28 cellular contexts compared by ENCODE assay signal in the genomic region with DNA sequence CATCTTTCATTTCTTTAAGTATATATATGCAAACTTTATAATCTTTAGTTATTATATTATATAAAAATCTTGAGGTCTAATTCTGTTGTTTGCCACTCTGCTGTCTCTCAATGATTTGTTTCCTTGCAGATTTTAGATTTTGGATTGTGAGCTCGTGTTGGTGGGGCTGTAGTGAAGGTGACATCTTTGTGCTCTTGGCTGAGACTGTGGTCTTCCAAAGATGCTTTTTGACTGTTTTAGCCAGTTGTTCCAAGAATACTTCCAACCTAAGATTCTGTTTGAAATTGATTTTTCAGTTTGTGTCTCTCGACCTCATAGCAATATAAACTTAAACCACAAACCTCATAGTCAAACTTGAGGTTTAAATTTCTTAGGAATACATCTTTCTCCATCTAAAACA.
"Had no signal": no experiment of that assay in that cellular context is flagged by ENCODE, and none has a peak within 500 bp of the region (broad histone marks: within the 10 kb centered on the region; RNA-seq: fewer than 3 reads in every experiment).

No MANE protein-coding gene starts in this region.

- H3K36me3 Mint-ChIP-seq: stimulated activated effector memory CD8-positive, alpha-beta T cell treated with anti-CD3 and anti-CD28 coated beads, Interleukin-12 subunit alpha, Interleukin-12 subunit beta, amount 100 ng/mL, for 72 hours; type B pancreatic cell had no signal

- H3K27me3 Mint-ChIP-seq: stimulated activated memory B cell treated with anti-CD40 and anti-IgM and Interleukin-4, amounts not matched to agents 10 μg/mL and 1 μg/mL and 100 μg/mL, for 72 hours; stimulated activated naive B cell treated with anti-CD40 and anti-IgM and Interleukin-4, amounts not matched to agents 10 μg/mL and 1 μg/mL and 100 μg/mL, for 72 hours; stimulated activated naive CD8-positive, alpha-beta T cell treated with anti-CD3 and anti-CD28 coated beads, Interleukin-15, amount 100 ng/mL, for 72 hours; stimulated activated naive CD8-positive, alpha-beta T cell treated with anti-CD3 and anti-CD28 coated beads, Interleukin-15, Interleukin-2, amounts not matched to agents 100 ng/mL and 50 ng/mL, for 24 hours; type B pancreatic cell had no signal

- H3K27ac ChIP-seq: stomach, suprapubic skin, testis, thoracic aorta, thyroid gland, tibial artery, tibial nerve, transverse colon, upper lobe of left lung, upper lobe of right lung, uterus, vagina had no signal

- H3K27me3 ChIP-seq: stomach, suprapubic skin, testis, thyroid gland, tibial artery, tibial nerve, transverse colon, upper lobe of left lung, upper lobe of right lung, uterus, vagina had no signal

- ATAC-seq: stimulated activated effector memory CD8-positive, alpha-beta T cell treated with anti-CD3 and anti-CD28 coated beads, Interleukin-12 subunit alpha, Interleukin-12 subunit beta, amount 100 ng/mL, for 72 hours; stimulated activated memory B cell treated with anti-CD40 and anti-IgM and Interleukin-4, amounts not matched to agents 10 μg/mL and 1 μg/mL and 100 μg/mL, for 72 hours; stimulated activated naive B cell treated with anti-CD40 and anti-IgM and Interleukin-4, amounts not matched to agents 10 μg/mL and 1 μg/mL and 100 μg/mL, for 72 hours; stimulated activated naive CD8-positive, alpha-beta T cell treated with anti-CD3 and anti-CD28 coated beads, Interleukin-15, amount 100 ng/mL, for 72 hours; stimulated activated naive CD8-positive, alpha-beta T cell treated with anti-CD3 and anti-CD28 coated beads, Interleukin-15, Interleukin-2, amounts not matched to agents 100 U/mL and 50 U/mL, for 24 hours; upper lobe of right lung had no signal

- H3K4me3 ChIP-seq: stomach, suprapubic skin, testis, thoracic aorta, thyroid gland, tibial artery, tibial nerve, transverse colon, upper lobe of left lung, upper lobe of right lung, uterus, vagina had no signal

- H3K9me3 ChIP-seq: stomach, suprapubic skin, testis, thoracic aorta, thyroid gland, tibial artery, tibial nerve, transverse colon, upper lobe of left lung, upper lobe of right lung, uterus, vagina had no signal

- H3K4me1 Mint-ChIP-seq: stimulated activated effector memory CD8-positive, alpha-beta T cell treated with anti-CD3 and anti-CD28 coated beads, Interleukin-12 subunit alpha, Interleukin-12 subunit beta, amount 100 ng/mL, for 72 hours; stimulated activated naive CD8-positive, alpha-beta T cell treated with anti-CD3 and anti-CD28 coated beads, Interleukin-15, amount 100 ng/mL, for 72 hours had no signal

- H3K4me3 Mint-ChIP-seq: stimulated activated effector memory CD8-positive, alpha-beta T cell treated with anti-CD3 and anti-CD28 coated beads, Interleukin-12 subunit alpha, Interleukin-12 subunit beta, amount 100 ng/mL, for 72 hours; stimulated activated memory B cell treated with anti-CD40 and anti-IgM and Interleukin-4, amounts not matched to agents 10 μg/mL and 1 μg/mL and 100 μg/mL, for 72 hours; stimulated activated naive B cell treated with anti-CD40 and anti-IgM and Interleukin-4, amounts not matched to agents 10 μg/mL and 1 μg/mL and 100 μg/mL, for 72 hours; stimulated activated naive CD8-positive, alpha-beta T cell treated with anti-CD3 and anti-CD28 coated beads, Interleukin-15, amount 100 ng/mL, for 72 hours; stimulated activated naive CD8-positive, alpha-beta T cell treated with anti-CD3 and anti-CD28 coated beads, Interleukin-15, Interleukin-2, amounts not matched to agents 100 ng/mL and 50 ng/mL, for 24 hours; type B pancreatic cell had no signal

- H3K27ac Mint-ChIP-seq: stimulated activated effector memory CD8-positive, alpha-beta T cell treated with anti-CD3 and anti-CD28 coated beads, Interleukin-12 subunit alpha, Interleukin-12 subunit beta, amount 100 ng/mL, for 72 hours; stimulated activated memory B cell treated with anti-CD40 and anti-IgM and Interleukin-4, amounts not matched to agents 10 μg/mL and 1 μg/mL and 100 μg/mL, for 72 hours; stimulated activated naive B cell treated with anti-CD40 and anti-IgM and Interleukin-4, amounts not matched to agents 10 μg/mL and 1 μg/mL and 100 μg/mL, for 72 hours; stimulated activated naive CD8-positive, alpha-beta T cell treated with anti-CD3 and anti-CD28 coated beads, Interleukin-15, Interleukin-2, amounts not matched to agents 100 ng/mL and 50 ng/mL, for 24 hours; type B pancreatic cell had no signal

- H3K4me1 ChIP-seq: stomach, testis, tibial artery, transverse colon, upper lobe of right lung, uterus, vagina had no signal

- DNase-seq: stimulated activated CD4-positive, alpha-beta T cell treated with anti-CD3 and anti-CD28 coated beads, Interleukin-2, amount 100 ng/mL, for 48 hours; stimulated activated CD4-positive, alpha-beta T cell treated with anti-CD3 and anti-CD28 coated beads, Interleukin-4, amount 100 ng/mL, for 1 hour; stimulated activated CD4-positive, alpha-beta T cell treated with anti-CD3 and anti-CD28 coated beads, Interleukin-4, amount 100 ng/mL, for 24 hours; stimulated activated CD4-positive, alpha-beta T cell treated with anti-CD3 and anti-CD28 coated beads, Interleukin-4, amount 100 ng/mL, for 4 hours; stimulated activated CD8-positive, alpha-beta memory T cell treated with anti-CD3 and anti-CD28 coated beads, Interleukin-4, amount 100 ng/mL, for 48 hours; stimulated activated naive B cell treated with anti-CD40 and anti-IgM and Interleukin-4, amounts not matched to agents 10 μg/mL and 1 μg/mL and 100 μg/mL, for 72 hours; stimulated activated naive CD4-positive, alpha-beta T cell; stimulated activated naive CD4-positive, alpha-beta T cell treated with Interleukin-2 at 50 U/mL for 16 hours; stimulated activated naive CD8-positive, alpha-beta T cell treated with anti-CD3 and anti-CD28 coated beads, Interleukin-15, amount 100 ng/mL, for 72 hours; stimulated activated naive CD8-positive, alpha-beta T cell treated with anti-CD3 and anti-CD28 coated beads, Interleukin-15, Interleukin-2, amounts not matched to agents 100 U/mL and 50 U/mL, for 24 hours; stomach; substantia nigra; testis; thyroid gland; tibial artery; transverse colon; trophoblast cell; upper lobe of left lung; upper lobe of right lung; uterus had no signal

- H3K9me3 Mint-ChIP-seq: stimulated activated effector memory CD8-positive, alpha-beta T cell treated with anti-CD3 and anti-CD28 coated beads, Interleukin-12 subunit alpha, Interleukin-12 subunit beta, amount 100 ng/mL, for 72 hours; type B pancreatic cell had no signal

- H3K36me3 ChIP-seq: stomach, suprapubic skin, thoracic aorta, thyroid gland, tibial artery, tibial nerve, transverse colon, upper lobe of left lung, upper lobe of right lung, uterus, vagina had no signal
